Comparison of ENCODE assay signal across 8 cellular contexts in genomic region chr16:85614338-85615013, GRCh38. TPM values are rescaled to one million over a fixed set of nuclear protein-coding genes. Genes with fewer than 3 reads are reported as not detected.
DNase-seq lines count a peak whose midpoint lies in the region; ATAC-seq and TF ChIP-seq lines count a peak whose summit lies in the region.

No MANE protein-coding gene starts in this region.

- peaks cover 3% of the 10 kb centered on the region for H3K36me3 Mint-ChIP-seq in activated T-helper 2 cell treated with anti-CD3 and anti-CD28 coated beads, Interferon-gamma antibody, Interleukin-2, Interleukin-4, amounts not matched to agents 10 μg/mL and 5 μg/mL and 100 μg/mL, durations not matched to agents 14 hours and 24 hours and 36 hours (ENCODE audit: low read depth)

- H3K27ac Mint-ChIP-seq in activated T-helper 2 cell treated with anti-CD3 and anti-CD28 coated beads, Interferon-gamma antibody, Interleukin-2, Interleukin-4, amounts not matched to agents 10 μg/mL and 5 μg/mL and 100 μg/mL, durations not matched to agents 14 hours and 24 hours and 36 hours: no peak overlapping the region

- TF ChIP-seq CTCF in cardiac muscle cell (IDR thresholded peaks at IDR 0.05; ENCODE audit: low read depth, low read length) (no peak), liver (IDR thresholded peaks at IDR 0.05; ENCODE audit: low read depth, low read length, missing input control) (no peak)

- H3K27ac ChIP-seq in cardiac muscle cell (peak overlapping the region; percentile 68), liver (ENCODE audit: low read depth in 1 of 2, low read length in 2 of 2) (peak overlapping the region; percentile 49 to 61), urinary bladder (ENCODE audit: low read depth) (peak overlapping the region; percentile 46)

- H3K27me3 ChIP-seq in cardiac muscle cell (no peaks in the 10 kb centered on the region), liver (ENCODE audit: control insufficient read depth in 4 of 4, insufficient read depth in 4 of 4, low read length in 3 of 4) (no peaks in the 10 kb centered on the region)

- DNase-seq in cardiac muscle cell (ENCODE audit: low read depth in 1 of 2, low spot score in 1 of 2): peak in 1 of 2 donors; percentile 26
- no peak for DNase-seq in left cardiac atrium
- DNase-seq in activated T-helper 2 cell treated with anti-CD3 and anti-CD28 coated beads, Interferon-gamma antibody, Interleukin-2, Interleukin-4, amounts not matched to agents 10 μg/mL and 5 μg/mL and 100 μg/mL, durations not matched to agents 14 hours and 24 hours and 36 hours (ENCODE audit: low spot score): no peak
- no peak for DNase-seq in central memory CD4-positive, alpha-beta T cell

- no peak overlapping the region for H3K9ac ChIP-seq in liver (ENCODE audit: low read depth in 1 of 2, low read length in 2 of 2)

- H3K9me3 Mint-ChIP-seq in activated T-helper 2 cell treated with anti-CD3 and anti-CD28 coated beads, Interferon-gamma antibody, Interleukin-2, Interleukin-4, amounts not matched to agents 10 μg/mL and 5 μg/mL and 100 μg/mL, durations not matched to agents 14 hours and 24 hours and 36 hours: no peaks in the 10 kb centered on the region

- intact Hi-C loops in left cardiac atrium (cut with DNase I): loop anchor here in 1 of 2 donors (5.0 to 10.0 kb wide), 4 partner anchors 57 to 340 kb away; no protein-coding TSS in a partner anchor
- intact Hi-C loops in activated T-helper 2 cell treated with anti-CD3 and anti-CD28 coated beads, Interferon-gamma antibody, Interleukin-2, Interleukin-4, amounts not matched to agents 10 μg/mL and 5 μg/mL and 100 μg/mL, durations not matched to agents 14 hours and 24 hours and 36 hours (cut with micrococcal nuclease): no loop called here

- peak overlapping the region; percentile 39 for H3K4me3 Mint-ChIP-seq in activated T-helper 2 cell treated with anti-CD3 and anti-CD28 coated beads, Interferon-gamma antibody, Interleukin-2, Interleukin-4, amounts not matched to agents 10 μg/mL and 5 μg/mL and 100 μg/mL, durations not matched to agents 14 hours and 24 hours and 36 hours (ENCODE audit: low read depth)

- H3K4me3 ChIP-seq in cardiac muscle cell (peak overlapping the region; percentile 75), liver (ENCODE audit: low read depth in 1 of 3, low read length in 3 of 3) (peak overlapping the region in 2 of 3 donors; percentile 36 to 72), urinary bladder (ENCODE audit: low read depth, low read length) (peak overlapping the region; percentile 52)

- WGBS in liver: 26% methylated on average over 41 of the region's 41 CpGs
- WGBS in urinary bladder: 69% methylated on average over 41 of the region's 41 CpGs

- H3K9me3 ChIP-seq in cardiac muscle cell (ENCODE audit: low read depth) (no peaks in the 10 kb centered on the region), liver (ENCODE audit: control insufficient read depth in 4 of 4, low read length in 3 of 4) (no peaks in the 10 kb centered on the region)

- H3K36me3 ChIP-seq in cardiac muscle cell: no peaks in the 10 kb centered on the region
- no peaks in the 10 kb centered on the region for H3K36me3 ChIP-seq in liver (ENCODE audit: control insufficient read depth in 4 of 4, insufficient read depth in 3 of 4, low read depth in 1 of 4, low read length in 3 of 4)
- no peaks in the 10 kb centered on the region for H3K36me3 ChIP-seq in urinary bladder (ENCODE audit: insufficient read depth)

- H3K27me3 Mint-ChIP-seq in activated T-helper 2 cell treated with anti-CD3 and anti-CD28 coated beads, Interferon-gamma antibody, Interleukin-2, Interleukin-4, amounts not matched to agents 10 μg/mL and 5 μg/mL and 100 μg/mL, durations not matched to agents 14 hours and 24 hours and 36 hours (ENCODE audit: low read depth): no peaks in the 10 kb centered on the region

- TF ChIP-seq RAD21 in liver (IDR thresholded peaks at IDR 0.05): no peak

- ATAC-seq in left cardiac atrium (no peak), GM19467 (IDR thresholded peaks at IDR 0.05; ENCODE audit: unreplicated experiment) (no peak), GM18907 (IDR thresholded peaks at IDR 0.05; ENCODE audit: unreplicated experiment) (no peak)

- peaks cover 36% of the 10 kb centered on the region for H3K4me1 ChIP-seq in cardiac muscle cell (ENCODE audit: low read depth)
- H3K4me1 ChIP-seq in liver (ENCODE audit: control insufficient read depth in 4 of 4, insufficient read depth in 4 of 4, low read length in 3 of 4): peaks cover 12 to 55% (median 34%) of the 10 kb centered on the region in 4 donors
- H3K4me1 ChIP-seq in urinary bladder (ENCODE audit: insufficient read depth): peaks cover 2% of the 10 kb centered on the region

- H3K4me1 Mint-ChIP-seq in activated T-helper 2 cell treated with anti-CD3 and anti-CD28 coated beads, Interferon-gamma antibody, Interleukin-2, Interleukin-4, amounts not matched to agents 10 μg/mL and 5 μg/mL and 100 μg/mL, durations not matched to agents 14 hours and 24 hours and 36 hours (ENCODE audit: low read depth): peaks cover 31% of the 10 kb centered on the region

TF ChIP-seq in liver, 16 proteins besides CTCF, POLR2A, EP300 and RAD21:
- TF ChIP-seq RXRA (IDR thresholded peaks at IDR 0.05) (no peak), FOXA2 (IDR thresholded peaks at IDR 0.05) (no peak), ATF3 (IDR thresholded peaks at IDR 0.05) (no peak), MAX (IDR thresholded peaks at IDR 0.05) (no peak), HNF4A (conservative IDR thresholded peaks at IDR 0.05) (peak in 1 of 2 donors; percentile 15)

RNA-seq across cellular contexts. Expression of gene GSE1, which starts 1.4 kb away (rescaled TPM):
- 89.4 and 174 TPM in 2 replicates for total RNA-seq in cardiac muscle cell
- polyA plus RNA-seq in cardiac muscle cell: 48.8 and 64.9 TPM in 2 replicates
- total RNA-seq in left cardiac atrium: 10 to 100 TPM; 54.6 to 60.6 TPM
- total RNA-seq in activated T-helper 2 cell treated with anti-CD3 and anti-CD28 coated beads, Interferon-gamma antibody, Interleukin-2, Interleukin-4, amounts not matched to agents 10 μg/mL and 5 μg/mL and 100 μg/mL, durations not matched to agents 14 hours and 24 hours and 36 hours: 37.2 and 39.4 TPM in 2 replicates
- total RNA-seq in liver: 10 to 100 TPM; 35.9 to 37.7 TPM
- polyA plus RNA-seq in liver: 10 to 100 TPM in 1 of 2 donors, 1 to 10 TPM in 1; 9.9 to 14.4 TPM
- total RNA-seq in urinary bladder: 33.4 TPM
- polyA plus RNA-seq in urinary bladder: 29.7 TPM
